Comparison of ENCODE assay signal across 1 cellular context in the genomic region with DNA sequence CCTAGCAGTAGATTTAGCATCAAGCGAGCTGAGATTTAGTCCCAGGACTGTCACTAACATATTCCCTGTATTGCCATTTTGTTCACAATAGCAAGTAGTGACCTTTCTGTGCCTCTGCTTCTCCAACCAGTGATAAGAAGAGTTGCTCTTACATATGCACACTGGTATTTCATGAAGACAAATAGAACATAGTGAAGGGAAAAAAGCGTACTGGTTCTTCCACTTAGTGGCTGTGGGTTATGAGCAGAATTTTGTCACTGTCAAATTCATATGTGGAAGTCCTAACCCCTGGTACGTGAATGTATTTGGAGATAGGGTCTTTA.
TF ChIP-seq lines count a peak whose summit lies in the region.

No MANE protein-coding gene starts in this region.

TF ChIP-seq in GM12878, 131 proteins besides CTCF, POLR2A, EP300 and RAD21:
- TF ChIP-seq RAD51 (IDR thresholded peaks at IDR 0.05) (no peak), PKNOX1 (IDR thresholded peaks at IDR 0.05) (no peak)
